ENCODE assay signal across 2 cellular contexts in genomic region chr2:26314243-26314642, GRCh38.
TF ChIP-seq lines count a peak whose summit lies in the region.

No MANE protein-coding gene starts in this region.

TF ChIP-seq in HepG2, 621 proteins besides CTCF, POLR2A, EP300 and RAD21 (continues in another document):
- TF ChIP-seq, protein P1, sequence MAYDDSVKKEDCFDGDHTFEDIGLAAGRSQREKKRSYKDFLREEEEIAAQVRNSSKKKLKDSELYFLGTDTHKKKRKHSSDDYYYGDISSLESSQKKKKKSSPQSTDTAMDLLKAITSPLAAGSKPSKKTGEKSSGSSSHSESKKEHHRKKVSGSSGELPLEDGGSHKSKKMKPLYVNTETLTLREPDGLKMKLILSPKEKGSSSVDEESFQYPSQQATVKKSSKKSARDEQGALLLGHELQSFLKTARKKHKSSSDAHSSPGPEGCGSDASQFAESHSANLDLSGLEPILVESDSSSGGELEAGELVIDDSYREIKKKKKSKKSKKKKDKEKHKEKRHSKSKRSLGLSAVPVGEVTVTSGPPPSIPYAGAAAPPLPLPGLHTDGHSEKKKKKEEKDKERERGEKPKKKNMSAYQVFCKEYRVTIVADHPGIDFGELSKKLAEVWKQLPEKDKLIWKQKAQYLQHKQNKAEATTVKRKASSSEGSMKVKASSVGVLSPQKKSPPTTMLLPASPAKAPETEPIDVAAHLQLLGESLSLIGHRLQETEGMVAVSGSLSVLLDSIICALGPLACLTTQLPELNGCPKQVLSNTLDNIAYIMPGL (CRISPR knock-in tag; IDR thresholded peaks at IDR 0.05; ENCODE audit: borderline replicate concordance in 1 of 2, low read depth in 1 of 2): 0 out of 4 replicates have a peak, but pooled peaks of 1 of the 2 experiments have one; percentile 32
- TF ChIP-seq UBTF (CRISPR knock-in tag; IDR thresholded peaks at IDR 0.05) (peak; percentile 32; the same call in 1 of the 2 replicates), HOXA7 (CRISPR knock-in tag; IDR thresholded peaks at IDR 0.05) (no peak), ATF1 (CRISPR knock-in tag; IDR thresholded peaks at IDR 0.05) (no peak), HNF1B (CRISPR knock-in tag; IDR thresholded peaks at IDR 0.05) (peak; percentile 59), RFX1 (IDR thresholded peaks at IDR 0.05) (no peak), NBN (conservative IDR thresholded peaks at IDR 0.05) (no peak), YY1 (IDR thresholded peaks at IDR 0.05; ENCODE audit: insufficient read depth, insufficient replicate concordance, low read depth, low read length) (no peak), ZSCAN21 (CRISPR knock-in tag; IDR thresholded peaks at IDR 0.05; ENCODE audit: borderline replicate concordance) (0 out of 2 replicates have a peak, but pooled peaks have one; percentile 23), ARID3A (IDR thresholded peaks at IDR 0.05; ENCODE audit: low read depth, low read length) (no peak), ZNF772 (CRISPR knock-in tag; IDR thresholded peaks at IDR 0.05) (no peak), SPEN (CRISPR knock-in tag; IDR thresholded peaks at IDR 0.05; ENCODE audit: low read depth) (peak; percentile 32; the same call in 1 of the 2 replicates)
- TF ChIP-seq, protein P2, sequence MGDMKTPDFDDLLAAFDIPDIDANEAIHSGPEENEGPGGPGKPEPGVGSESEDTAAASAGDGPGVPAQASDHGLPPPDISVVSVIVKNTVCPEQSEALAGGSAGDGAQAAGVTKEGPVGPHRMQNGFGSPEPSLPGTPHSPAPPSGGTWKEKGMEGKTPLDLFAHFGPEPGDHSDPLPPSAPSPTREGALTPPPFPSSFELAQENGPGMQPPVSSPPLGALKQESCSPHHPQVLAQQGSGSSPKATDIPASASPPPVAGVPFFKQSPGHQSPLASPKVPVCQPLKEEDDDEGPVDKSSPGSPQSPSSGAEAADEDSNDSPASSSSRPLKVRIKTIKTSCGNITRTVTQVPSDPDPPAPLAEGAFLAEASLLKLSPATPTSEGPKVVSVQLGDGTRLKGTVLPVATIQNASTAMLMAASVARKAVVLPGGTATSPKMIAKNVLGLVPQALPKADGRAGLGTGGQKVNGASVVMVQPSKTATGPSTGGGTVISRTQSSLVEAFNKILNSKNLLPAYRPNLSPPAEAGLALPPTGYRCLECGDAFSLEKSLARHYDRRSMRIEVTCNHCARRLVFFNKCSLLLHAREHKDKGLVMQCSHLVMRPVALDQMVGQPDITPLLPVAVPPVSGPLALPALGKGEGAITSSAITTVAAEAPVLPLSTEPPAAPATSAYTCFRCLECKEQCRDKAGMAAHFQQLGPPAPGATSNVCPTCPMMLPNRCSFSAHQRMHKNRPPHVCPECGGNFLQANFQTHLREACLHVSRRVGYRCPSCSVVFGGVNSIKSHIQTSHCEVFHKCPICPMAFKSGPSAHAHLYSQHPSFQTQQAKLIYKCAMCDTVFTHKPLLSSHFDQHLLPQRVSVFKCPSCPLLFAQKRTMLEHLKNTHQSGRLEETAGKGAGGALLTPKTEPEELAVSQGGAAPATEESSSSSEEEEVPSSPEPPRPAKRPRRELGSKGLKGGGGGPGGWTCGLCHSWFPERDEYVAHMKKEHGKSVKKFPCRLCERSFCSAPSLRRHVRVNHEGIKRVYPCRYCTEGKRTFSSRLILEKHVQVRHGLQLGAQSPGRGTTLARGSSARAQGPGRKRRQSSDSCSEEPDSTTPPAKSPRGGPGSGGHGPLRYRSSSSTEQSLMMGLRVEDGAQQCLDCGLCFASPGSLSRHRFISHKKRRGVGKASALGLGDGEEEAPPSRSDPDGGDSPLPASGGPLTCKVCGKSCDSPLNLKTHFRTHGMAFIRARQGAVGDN (CRISPR knock-in tag; IDR thresholded peaks at IDR 0.05): peak; percentile 51

TF ChIP-seq in GM12878, 131 proteins besides CTCF, POLR2A, EP300 and RAD21:
- TF ChIP-seq SMAD5 (IDR thresholded peaks at IDR 0.05; ENCODE audit: low read depth) (no peak), YBX1 (IDR thresholded peaks at IDR 0.05) (no peak), MEF2B (IDR thresholded peaks at IDR 0.05; ENCODE audit: partially characterized antibody, poor library complexity, severe bottlenecking) (no peak), TAF1 (IDR thresholded peaks at IDR 0.05; ENCODE audit: borderline replicate concordance, low read depth, low read length) (no peak), RUNX3 (IDR thresholded peaks at IDR 0.05; ENCODE audit: low read length) (no peak), BCL3 (IDR thresholded peaks at IDR 0.05; ENCODE audit: borderline replicate concordance, insufficient read depth, low read depth, low read length, poor library complexity, severe bottlenecking) (no peak), HDAC6 (IDR thresholded peaks at IDR 0.05; ENCODE audit: unreplicated experiment) (no peak), PKNOX1 (IDR thresholded peaks at IDR 0.05) (no peak), SIX5 (IDR thresholded peaks at IDR 0.05; ENCODE audit: low read depth, low read length, severe bottlenecking) (no peak), NR2C1 (IDR thresholded peaks at IDR 0.05) (no peak), MTA2 (IDR thresholded peaks at IDR 0.05; ENCODE audit: low read depth) (no peak)
- TF ChIP-seq, protein P3, sequence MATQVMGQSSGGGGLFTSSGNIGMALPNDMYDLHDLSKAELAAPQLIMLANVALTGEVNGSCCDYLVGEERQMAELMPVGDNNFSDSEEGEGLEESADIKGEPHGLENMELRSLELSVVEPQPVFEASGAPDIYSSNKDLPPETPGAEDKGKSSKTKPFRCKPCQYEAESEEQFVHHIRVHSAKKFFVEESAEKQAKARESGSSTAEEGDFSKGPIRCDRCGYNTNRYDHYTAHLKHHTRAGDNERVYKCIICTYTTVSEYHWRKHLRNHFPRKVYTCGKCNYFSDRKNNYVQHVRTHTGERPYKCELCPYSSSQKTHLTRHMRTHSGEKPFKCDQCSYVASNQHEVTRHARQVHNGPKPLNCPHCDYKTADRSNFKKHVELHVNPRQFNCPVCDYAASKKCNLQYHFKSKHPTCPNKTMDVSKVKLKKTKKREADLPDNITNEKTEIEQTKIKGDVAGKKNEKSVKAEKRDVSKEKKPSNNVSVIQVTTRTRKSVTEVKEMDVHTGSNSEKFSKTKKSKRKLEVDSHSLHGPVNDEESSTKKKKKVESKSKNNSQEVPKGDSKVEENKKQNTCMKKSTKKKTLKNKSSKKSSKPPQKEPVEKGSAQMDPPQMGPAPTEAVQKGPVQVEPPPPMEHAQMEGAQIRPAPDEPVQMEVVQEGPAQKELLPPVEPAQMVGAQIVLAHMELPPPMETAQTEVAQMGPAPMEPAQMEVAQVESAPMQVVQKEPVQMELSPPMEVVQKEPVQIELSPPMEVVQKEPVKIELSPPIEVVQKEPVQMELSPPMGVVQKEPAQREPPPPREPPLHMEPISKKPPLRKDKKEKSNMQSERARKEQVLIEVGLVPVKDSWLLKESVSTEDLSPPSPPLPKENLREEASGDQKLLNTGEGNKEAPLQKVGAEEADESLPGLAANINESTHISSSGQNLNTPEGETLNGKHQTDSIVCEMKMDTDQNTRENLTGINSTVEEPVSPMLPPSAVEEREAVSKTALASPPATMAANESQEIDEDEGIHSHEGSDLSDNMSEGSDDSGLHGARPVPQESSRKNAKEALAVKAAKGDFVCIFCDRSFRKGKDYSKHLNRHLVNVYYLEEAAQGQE (IDR thresholded peaks at IDR 0.05; ENCODE audit: low read depth, low read length): no peak
TF ChIP-seq in GM12878: peak in this region for 0.
